Comparison of ENCODE assay signal across 1 cellular context in genomic region chr14:68926236-68926635, GRCh38.
TF ChIP-seq lines count a peak whose summit lies in the region.

No MANE protein-coding gene starts in this region.

TF ChIP-seq in liver, 16 proteins besides CTCF, POLR2A, EP300 and RAD21 (continued from another document):
- no peak for TF ChIP-seq HNF4G (IDR thresholded peaks at IDR 0.05)
- no peak for TF ChIP-seq EGR1 (IDR thresholded peaks at IDR 0.05; ENCODE audit: low read depth in 2 of 2)
- TF ChIP-seq RXRA (IDR thresholded peaks at IDR 0.05) = no peak
- TF ChIP-seq GABPA (IDR thresholded peaks at IDR 0.05 in 1 of 2, conservative IDR thresholded peaks at IDR 0.05 in 1 of 2) = no peak
